1 cellular context compared by ENCODE assay signal in the genomic region with DNA sequence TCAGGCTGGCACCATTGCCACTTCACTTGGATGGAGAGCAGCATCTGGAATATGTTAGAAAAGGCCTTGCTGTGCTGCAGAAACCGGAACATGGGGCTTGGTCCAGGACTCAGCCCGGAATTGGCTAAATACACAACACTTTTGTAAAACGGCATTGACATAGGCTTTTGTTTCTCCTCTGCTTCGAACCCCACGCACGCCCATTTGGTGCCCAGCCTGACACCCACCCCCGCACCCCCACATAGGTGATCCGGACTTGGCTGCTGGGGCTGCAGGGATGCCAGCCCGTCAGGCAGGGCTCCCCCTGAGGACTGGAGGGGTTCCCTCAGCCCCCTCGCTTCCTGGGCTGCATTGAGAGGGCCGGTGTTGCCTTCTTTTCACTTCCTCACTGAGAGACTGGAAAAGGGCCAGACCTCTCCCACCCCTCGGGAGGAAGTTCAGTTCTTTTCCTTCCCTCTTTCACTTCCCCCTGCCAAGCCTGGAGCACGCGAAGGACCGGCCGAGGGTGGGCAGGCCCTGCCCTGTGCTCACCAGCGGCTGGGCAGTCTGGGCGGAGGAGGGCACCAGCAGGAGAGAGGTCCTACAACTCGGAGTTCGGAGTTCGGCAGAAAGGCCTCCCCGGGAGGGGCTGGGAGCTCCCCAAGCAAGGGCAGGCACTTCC.
TF ChIP-seq lines count a peak whose summit lies in the region.

No MANE protein-coding gene starts in this region.

TF ChIP-seq in H1, 55 proteins besides CTCF, POLR2A, EP300 and RAD21 (continued from another document):
- TF ChIP-seq, protein P1, sequence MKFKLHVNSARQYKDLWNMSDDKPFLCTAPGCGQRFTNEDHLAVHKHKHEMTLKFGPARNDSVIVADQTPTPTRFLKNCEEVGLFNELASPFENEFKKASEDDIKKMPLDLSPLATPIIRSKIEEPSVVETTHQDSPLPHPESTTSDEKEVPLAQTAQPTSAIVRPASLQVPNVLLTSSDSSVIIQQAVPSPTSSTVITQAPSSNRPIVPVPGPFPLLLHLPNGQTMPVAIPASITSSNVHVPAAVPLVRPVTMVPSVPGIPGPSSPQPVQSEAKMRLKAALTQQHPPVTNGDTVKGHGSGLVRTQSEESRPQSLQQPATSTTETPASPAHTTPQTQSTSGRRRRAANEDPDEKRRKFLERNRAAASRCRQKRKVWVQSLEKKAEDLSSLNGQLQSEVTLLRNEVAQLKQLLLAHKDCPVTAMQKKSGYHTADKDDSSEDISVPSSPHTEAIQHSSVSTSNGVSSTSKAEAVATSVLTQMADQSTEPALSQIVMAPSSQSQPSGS (IDR thresholded peaks at IDR 0.05; ENCODE audit: low read length): no peak
- TF ChIP-seq KDM1A (IDR thresholded peaks at IDR 0.05; ENCODE audit: borderline replicate concordance, low read length): no peak
- TF ChIP-seq ASH2L (IDR thresholded peaks at IDR 0.05; ENCODE audit: low read length): no peak
- TF ChIP-seq MAFK (IDR thresholded peaks at IDR 0.05; ENCODE audit: low read depth, low read length): no peak
- no peak for TF ChIP-seq EGR1 (IDR thresholded peaks at IDR 0.05; ENCODE audit: borderline replicate concordance, low read depth, low read length)
- no peak for TF ChIP-seq SP4 (IDR thresholded peaks at IDR 0.05; ENCODE audit: low read length)
- TF ChIP-seq EZH2 (IDR thresholded peaks at IDR 0.05; ENCODE audit: low read depth, low read length, severe bottlenecking): no peak
- TF ChIP-seq GTF2F1 (IDR thresholded peaks at IDR 0.05; ENCODE audit: borderline replicate concordance, low read depth, low read length): no peak
- TF ChIP-seq SIRT6 (IDR thresholded peaks at IDR 0.05; ENCODE audit: low read length): no peak
- TF ChIP-seq MAX (IDR thresholded peaks at IDR 0.05): no peak
- no peak for TF ChIP-seq ZNF274 (IDR thresholded peaks at IDR 0.05; ENCODE audit: borderline replicate concordance, extremely low read depth, low read length)
- TF ChIP-seq TCF12 (IDR thresholded peaks at IDR 0.05; ENCODE audit: low read depth, low read length): no peak
- TF ChIP-seq CHD1 (IDR thresholded peaks at IDR 0.05; ENCODE audit: low read depth, low read length): no peak
- TF ChIP-seq FOSL1 (IDR thresholded peaks at IDR 0.05; ENCODE audit: insufficient read depth, low read depth, low read length): no peak
- no peak for TF ChIP-seq NANOG (IDR thresholded peaks at IDR 0.05; ENCODE audit: insufficient read depth, low read depth, low read length, poor library complexity, severe bottlenecking)
- TF ChIP-seq RNF2 (IDR thresholded peaks at IDR 0.05; ENCODE audit: borderline replicate concordance, low read depth, low read length, missing control alignments, poor library complexity, severe bottlenecking): no peak
- TF ChIP-seq SUZ12 (IDR thresholded peaks at IDR 0.05; ENCODE audit: low read length): no peak
- no peak for TF ChIP-seq RXRA (IDR thresholded peaks at IDR 0.05; ENCODE audit: insufficient read depth, low read depth, low read length)
